1 cellular context compared by ENCODE assay signal in genomic region chr1:94754570-94754969, GRCh38.
TF ChIP-seq lines count a peak whose summit lies in the region.

No MANE protein-coding gene starts in this region.

TF ChIP-seq in H1, 55 proteins besides CTCF, POLR2A, EP300 and RAD21:
- TF ChIP-seq BRCA1 (IDR thresholded peaks at IDR 0.05; ENCODE audit: low read depth, low read length), result no peak
- TF ChIP-seq RBBP5 (IDR thresholded peaks at IDR 0.05; ENCODE audit: borderline replicate concordance, low read depth, low read length), result no peak
- TF ChIP-seq TEAD4 (IDR thresholded peaks at IDR 0.05; ENCODE audit: low read depth, low read length), result no peak
- no peak for TF ChIP-seq CHD7 (IDR thresholded peaks at IDR 0.05; ENCODE audit: insufficient replicate concordance, low read length)
- no peak for TF ChIP-seq GTF2F1 (IDR thresholded peaks at IDR 0.05; ENCODE audit: borderline replicate concordance, low read depth, low read length)
- TF ChIP-seq YY1 (IDR thresholded peaks at IDR 0.05; ENCODE audit: low read depth, low read length), result no peak
- TF ChIP-seq FOSL1 (IDR thresholded peaks at IDR 0.05; ENCODE audit: insufficient read depth, low read depth, low read length), result no peak
- no peak for TF ChIP-seq NANOG (IDR thresholded peaks at IDR 0.05; ENCODE audit: insufficient read depth, low read depth, low read length, poor library complexity, severe bottlenecking)
- TF ChIP-seq CHD1 (IDR thresholded peaks at IDR 0.05; ENCODE audit: low read depth, low read length), result no peak
- no peak for TF ChIP-seq HDAC6 (IDR thresholded peaks at IDR 0.05; ENCODE audit: low read depth, low read length)
- TF ChIP-seq TBP (IDR thresholded peaks at IDR 0.05; ENCODE audit: low read depth, low read length), result no peak
- no peak for TF ChIP-seq ASH2L (IDR thresholded peaks at IDR 0.05; ENCODE audit: low read length)
- TF ChIP-seq KDM1A (IDR thresholded peaks at IDR 0.05; ENCODE audit: borderline replicate concordance, low read length), result no peak
- no peak for TF ChIP-seq RFX5 (IDR thresholded peaks at IDR 0.05; ENCODE audit: borderline replicate concordance, low read depth, low read length)
- TF ChIP-seq USF2 (IDR thresholded peaks at IDR 0.05; ENCODE audit: low read length), result no peak
- no peak for TF ChIP-seq MAFK (IDR thresholded peaks at IDR 0.05; ENCODE audit: low read depth, low read length)
- TF ChIP-seq SP1 (IDR thresholded peaks at IDR 0.05; ENCODE audit: low read depth, low read length), result no peak
